ENCODE assay signal across 14 cellular contexts in the genomic region with DNA sequence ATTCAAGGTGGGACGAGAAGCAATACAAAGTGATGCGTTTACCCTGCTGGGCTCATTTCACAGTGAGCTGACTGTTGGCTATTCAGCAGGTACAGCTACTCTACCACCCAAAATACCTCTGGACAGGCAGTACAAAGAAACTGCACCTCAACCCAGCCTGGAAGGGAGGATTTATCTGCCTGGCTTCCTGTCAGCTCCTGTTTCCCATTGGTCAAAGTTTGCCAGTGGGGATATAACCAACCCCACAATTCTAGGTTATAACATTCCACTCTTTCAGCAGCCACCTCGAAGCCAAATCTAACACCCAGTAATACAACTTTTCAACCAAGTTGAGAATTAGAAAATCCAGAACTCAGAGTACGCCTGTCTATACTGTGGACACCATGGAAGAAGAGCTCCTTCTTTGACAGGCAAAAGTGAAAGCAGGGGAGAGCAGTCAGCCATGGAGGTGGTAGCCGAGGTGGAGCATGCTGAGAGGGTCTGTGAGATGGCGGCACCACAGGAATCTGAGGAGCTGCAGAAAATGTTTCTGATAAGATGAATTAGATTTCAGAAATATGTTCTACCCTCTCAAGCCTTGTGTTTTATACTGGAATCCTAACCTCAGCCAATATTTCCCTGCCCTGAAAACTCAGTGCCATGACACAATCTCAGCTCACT. TPM values are rescaled to one million over a fixed set of nuclear protein-coding genes. Genes with fewer than 3 reads are reported as not detected.
DNase-seq lines count a peak whose midpoint lies in the region; ATAC-seq, FAIRE-seq and TF ChIP-seq lines count a peak whose summit lies in the region.
"Had no signal": no experiment of that assay in that cellular context is flagged by ENCODE, and none has a peak within 500 bp of the region (broad histone marks: within the 10 kb centered on the region; RNA-seq: fewer than 3 reads in every experiment).

No MANE protein-coding gene starts in this region.

- no peak for TF ChIP-seq RAD21 in GM12878 (IDR thresholded peaks at IDR 0.05; ENCODE audit: insufficient read depth, low read depth, low read length)

- TF ChIP-seq POLR2A in GM12878 (IDR thresholded peaks at IDR 0.05; ENCODE audit: low read depth, low read length): no peak

- intact Hi-C loops in GM12878 (cut with micrococcal nuclease; ENCODE audit: unreplicated experiment): no loop called here

- peak; percentile 80 for FAIRE-seq in GM12878 (lab: Jason Lieb, UNC)

- H3K27me3 ChIP-seq in GM12878 (replicated peaks in 1 of 2; ENCODE audit: control insufficient read depth in 2 of 2, insufficient read depth in 2 of 2, low read length in 1 of 2): no peaks in the 10 kb centered on the region
- no peaks in the 10 kb centered on the region for H3K27me3 ChIP-seq in H7 (ENCODE audit: control insufficient read depth, insufficient read depth, low read length)
- no peaks in the 10 kb centered on the region for H3K27me3 ChIP-seq in MG63
- H3K27me3 ChIP-seq: cardiac muscle cell, neutrophil had no signal

- no peak for TF ChIP-seq EP300 in GM12878 (IDR thresholded peaks at IDR 0.05; ENCODE audit: borderline replicate concordance in 1 of 2, control insufficient read depth in 1 of 2, low read depth in 2 of 2, low read length in 2 of 2)

- WGBS in GM12878 (ENCODE audit: insufficient coverage, insufficient replicate concordance, low lambda C conversion rate, missing lambda C conversion rate): 72% methylated on average over 6 of the region's 6 CpGs

- H3K9me3 ChIP-seq in GM12878 (replicated peaks; ENCODE audit: control insufficient read depth, insufficient read depth, low read length) (no peaks in the 10 kb centered on the region), MG63 (no peaks in the 10 kb centered on the region)
- H3K9me3 ChIP-seq: neutrophil had no signal

- RAD21 ChIA-PET in GM12878 (lab: Charles Lee; ENCODE audit: unreplicated experiment): no interaction called here

- ATAC-seq in GM18511 (IDR thresholded peaks at IDR 0.05; ENCODE audit: unreplicated experiment) (peak; percentile 50), GM21526 (IDR thresholded peaks at IDR 0.05; ENCODE audit: low FRiP score, unreplicated experiment) (peak; percentile 47), HG03139 (IDR thresholded peaks at IDR 0.05; ENCODE audit: unreplicated experiment) (peak; percentile 43), GM12878 (peak; percentile 80)

- peak overlapping the region; percentile 4; the same call in 1 of the 2 replicates for H3K9ac ChIP-seq in GM12878 (ENCODE audit: control insufficient read depth, insufficient read depth, low read length)

- DNase-seq in GM12878 (ENCODE audit: low read depth, low spot score): no peak
- no peak for DNase-seq in GM13977 (ENCODE audit: low spot score)
- DNase-seq in H7: no peak
- no peak for DNase-seq in MG63
- no peak for DNase-seq in SIG-M5 treated with dmso at 0.1 percent for 504 hours (lab: John Stamatoyannopoulos, UW; ENCODE audit: unreplicated experiment)
- DNase-seq: activated effector memory CD4-positive, alpha-beta T cell treated with anti-CD3 and anti-CD28 coated beads, Interleukin-2, amount 50 U/mL, for 16 hours; CD4-positive, CD25-positive, alpha-beta regulatory T cell; left cardiac atrium; stimulated activated CD4-positive, alpha-beta T cell treated with anti-CD3 and anti-CD28 coated beads, Interleukin-4, amount 100 ng/mL, for 4 hours had no signal

- H3K79me2 ChIP-seq in GM12878 (ENCODE audit: control insufficient read depth, insufficient read depth, low read length): no peaks in the 10 kb centered on the region

- H3K4me2 ChIP-seq in GM12878 (ENCODE audit: control insufficient read depth, insufficient read depth): peak overlapping the region; percentile 82

- peak overlapping the region; percentile 29; the same call in 1 of the 2 replicates for H3K4me3 ChIP-seq in GM12878
- no peak overlapping the region for H3K4me3 ChIP-seq in H7 (ENCODE audit: insufficient read depth, low read depth, low read length)
- H3K4me3 ChIP-seq in MG63: no peak overlapping the region
- H3K4me3 ChIP-seq: cardiac muscle cell had no signal

- SMC1A ChIA-PET in GM12878 (lab: Charles Lee; ENCODE audit: uncharacterized antibody, unreplicated experiment): interaction anchor here (0.6 to 1.3 kb wide), 2 partner anchors 11 to 22 kb away, joined by 3 to 5 read pairs; a partner anchor contains a TSS

- H3K36me3 ChIP-seq in GM12878 (ENCODE audit: control insufficient read depth in 2 of 2, insufficient read depth in 2 of 2, low read length in 1 of 2): no peaks in the 10 kb centered on the region
- no peaks in the 10 kb centered on the region for H3K36me3 ChIP-seq in H7 (replicated peaks; ENCODE audit: control insufficient read depth, insufficient read depth, low read length)
- no peaks in the 10 kb centered on the region for H3K36me3 ChIP-seq in MG63
- H3K36me3 ChIP-seq: cardiac muscle cell, neutrophil had no signal

- in situ Hi-C loops in GM12878 (cut with MboI): no loop called here
- in situ Hi-C loops in GM13977 (cut with MboI; ENCODE audit: low pct_unique_long_range_greater_than_20kb, low sequenced_read_pairs, unreplicated experiment): no loop called here

- no peak for TF ChIP-seq CTCF in GM12878 (IDR thresholded peaks at IDR 0.05 in 2 of 3, conservative IDR thresholded peaks at IDR 0.05 in 1 of 3; ENCODE audit: control insufficient read depth in 2 of 3, extremely low read depth in 1 of 3, insufficient read depth in 1 of 3, low read depth in 3 of 3, low read length in 3 of 3)
- no peak for TF ChIP-seq CTCF in GM13977 (IDR thresholded peaks at IDR 0.05; ENCODE audit: extremely low read depth, insufficient read depth, missing control alignments)

- H4K20me1 ChIP-seq in GM12878 (ENCODE audit: control insufficient read depth, insufficient read depth): no peaks in the 10 kb centered on the region

- CTCF ChIA-PET in GM12878 (lab: Yijun Ruan, JAX): interaction anchor here (1.8 kb wide), 1 partner anchor 11 kb away, joined by 6 read pairs; a partner anchor contains a TSS

- BruUV-seq in GM12878 (replicated peaks; lab: Mats Ljungman, UMichigan): no TSS peak

- H2AFZ ChIP-seq in GM12878 (ENCODE audit: control insufficient read depth, low read depth, low read length): peak overlapping the region; percentile 93

- no peak overlapping the region for H3K27ac ChIP-seq in GM12878 (ENCODE audit: control insufficient read depth, insufficient read depth)
- H3K27ac ChIP-seq: cardiac muscle cell, neutrophil had no signal

- POLR2A ChIA-PET in GM12878 (lab: Charles Lee): no interaction called here

- H3K4me1 ChIP-seq in GM12878 (ENCODE audit: control insufficient read depth, insufficient read depth, low read length): peaks cover 12% of the 10 kb centered on the region; the same call in 1 of the 2 replicates

RNA-seq across cellular contexts. Expression of a gene that starts 10.8 kb away (rescaled TPM):
- 0.78 and 0.81 TPM in 2 replicates for total RNA-seq in GM12878 (2013; cell fraction: nucleolus; rRNA removed)
- total RNA-seq in GM12878 (2014; rRNA removed) (0.56 and 0.65 TPM in 2 replicates), GM12878 (2014; rRNA removed; fragmentation: Illumina TruSeq; extraction: Trizol) (0.46 and 0.72 TPM in 2 replicates), GM12878 (2021) (0.51 and 0.80 TPM in 2 replicates)
- 0.76 TPM for polyA plus RNA-seq in GM12878 (2011; ENCODE audit: low read depth)
- polyA plus RNA-seq in GM12878 (2011; rRNA removed) (1.7 and 2.8 TPM in 2 replicates), GM12878 (2014; fragmentation: Illumina TruSeq; extraction: Trizol) (0.16 and 0.19 TPM in 2 replicates), GM12878 (2014; fragmentation: Nextera tagmentation; extraction: Ambion mirVana) (under 1 TPM; 0.18 to 0.58 TPM), GM12878 (2014; rRNA removed) (0.10 and 0.58 TPM in 2 replicates), GM12878 (2016; fragmentation: Nextera tagmentation; extraction: Ambion mirVana) (under 1 TPM; 0.56 to 0.81 TPM)
- polyA plus RNA-seq in GM12878 (2011; cell fraction: cytosol; rRNA removed): 0.57 and 0.76 TPM in 2 replicates
- 0.16 and 0.54 TPM in 2 replicates for polyA plus RNA-seq in GM12878 (2011; cell fraction: nucleus; rRNA removed)
- 0.73 and 1.2 TPM in 2 replicates for polyA plus RNA-seq in GM12878 (2012)
- polyA minus RNA-seq in GM12878 (2011; rRNA and poly(A)+ RNA removed): 1.3 and 1.9 TPM in 2 replicates
- polyA minus RNA-seq in GM12878 (2011; cell fraction: cytosol; rRNA and poly(A)+ RNA removed): 0.40 and 0.83 TPM in 2 replicates
- polyA minus RNA-seq in GM12878 (2011; cell fraction: nucleus; rRNA and poly(A)+ RNA removed): 1.1 and 1.3 TPM in 2 replicates
- total RNA-seq in H7 (2014; rRNA removed; shearing (Covaris generic)): 0.66 and 1.3 TPM in 2 replicates
- 0.69 and 0.86 TPM in 2 replicates for total RNA-seq in MG63 (2014; rRNA removed; shearing (Covaris generic); ENCODE audit: low replicate concordance)

RNA-seq across cellular contexts. Expression of a gene that starts 34.9 kb away (rescaled TPM):
- total RNA-seq in GM12878 (2013; cell fraction: nucleolus; rRNA removed): 70.1 and 80.2 TPM in 2 replicates
- total RNA-seq in GM12878 (2014; rRNA removed) (21.4 and 26.0 TPM in 2 replicates), GM12878 (2014; rRNA removed; fragmentation: Illumina TruSeq; extraction: Trizol) (29.1 and 30.8 TPM in 2 replicates), GM12878 (2021) (20.0 and 24.8 TPM in 2 replicates)
- polyA plus RNA-seq in GM12878 (2011; ENCODE audit: low read depth): 10.0 TPM
- polyA plus RNA-seq in GM12878 (2011; rRNA removed) (32.0 and 37.9 TPM in 2 replicates), GM12878 (2014; fragmentation: Illumina TruSeq; extraction: Trizol) (25.3 and 33.9 TPM in 2 replicates), GM12878 (2014; fragmentation: Nextera tagmentation; extraction: Ambion mirVana) (10 to 100 TPM; 34.7 to 57.3 TPM), GM12878 (2014; rRNA removed) (17.3 and 22.2 TPM in 2 replicates), GM12878 (2016; fragmentation: Nextera tagmentation; extraction: Ambion mirVana) (10 to 100 TPM; 30.6 to 33.4 TPM)
- 17.0 and 19.1 TPM in 2 replicates for polyA plus RNA-seq in GM12878 (2011; cell fraction: cytosol; rRNA removed)
- 18.9 and 20.9 TPM in 2 replicates for polyA plus RNA-seq in GM12878 (2011; cell fraction: nucleus; rRNA removed)
- 7.7 and 11.5 TPM in 2 replicates for polyA plus RNA-seq in GM12878 (2012)
- 31.6 and 34.7 TPM in 2 replicates for polyA minus RNA-seq in GM12878 (2011; rRNA and poly(A)+ RNA removed)
- polyA minus RNA-seq in GM12878 (2011; cell fraction: cytosol; rRNA and poly(A)+ RNA removed): 7.9 and 12.2 TPM in 2 replicates
- polyA minus RNA-seq in GM12878 (2011; cell fraction: nucleus; rRNA and poly(A)+ RNA removed): 38.6 and 52.5 TPM in 2 replicates
- total RNA-seq in H7 (2014; rRNA removed; shearing (Covaris generic)): 33.4 and 38.4 TPM in 2 replicates
- 25.7 and 31.1 TPM in 2 replicates for total RNA-seq in MG63 (2014; rRNA removed; shearing (Covaris generic); ENCODE audit: low replicate concordance)

RNA-seq across cellular contexts. Expression of a gene that starts 51.1 kb away (rescaled TPM):
- 5.4 and 5.6 TPM in 2 replicates for total RNA-seq in GM12878 (2013; cell fraction: nucleolus; rRNA removed)
- 0.71 and 1.5 TPM in 2 replicates for total RNA-seq in GM12878 (2014; rRNA removed)
- 1.1 and 1.3 TPM in 2 replicates for total RNA-seq in GM12878 (2014; rRNA removed; fragmentation: Illumina TruSeq; extraction: Trizol)
- 0.93 and 1.3 TPM in 2 replicates for total RNA-seq in GM12878 (2021)
- 0.93 TPM for polyA plus RNA-seq in GM12878 (2011; ENCODE audit: low read depth)
- polyA plus RNA-seq in GM12878 (2011; rRNA removed): 0.09 and 0.11 TPM in 2 replicates
- polyA plus RNA-seq in GM12878 (2011; cell fraction: cytosol; rRNA removed): 0.02 TPM in 1 of 2 replicates, not detected in the other
- polyA plus RNA-seq in GM12878 (2011; cell fraction: nucleus; rRNA removed): not detected in 2 replicates
- 1.6 and 1.8 TPM in 2 replicates for polyA plus RNA-seq in GM12878 (2012)
- 0.82 and 0.93 TPM in 2 replicates for polyA plus RNA-seq in GM12878 (2014; fragmentation: Illumina TruSeq; extraction: Trizol)
- polyA plus RNA-seq in GM12878 (2014; fragmentation: Nextera tagmentation; extraction: Ambion mirVana): under 1 TPM; 0.31 to 0.37 TPM
- 0.55 and 0.61 TPM in 2 replicates for polyA plus RNA-seq in GM12878 (2014; rRNA removed)
- under 1 TPM; 0.30 to 0.48 TPM for polyA plus RNA-seq in GM12878 (2016; fragmentation: Nextera tagmentation; extraction: Ambion mirVana)
- polyA minus RNA-seq in GM12878 (2011; rRNA and poly(A)+ RNA removed): 0.07 TPM in 1 of 2 replicates, not detected in the other
- polyA minus RNA-seq in GM12878 (2011; cell fraction: cytosol; rRNA and poly(A)+ RNA removed): 0.40 and 4.8 TPM in 2 replicates
- polyA minus RNA-seq in GM12878 (2011; cell fraction: nucleus; rRNA and poly(A)+ RNA removed): 0.38 and 0.60 TPM in 2 replicates
- 135 and 178 TPM in 2 replicates for total RNA-seq in H7 (2014; rRNA removed; shearing (Covaris generic))
- total RNA-seq in MG63 (2014; rRNA removed; shearing (Covaris generic); ENCODE audit: low replicate concordance): 106 and 287 TPM in 2 replicates

Comparison
In these comparisons a context has a peak if more than half of its experiments do, and no peak if none do; other contexts are left out.
1. RNA of a gene that starts 51.1 kb away (total RNA-seq): 135 to 178 TPM in H7 and 106 to 287 TPM in MG63; 0.71 to 5.6 TPM in GM12878; every median in the first group is over 10 times any median in the second.
2. Peak in every context shown above with its lines, with median percentiles within 50 percentile points of each other: ATAC-seq.